In the genomic region with DNA sequence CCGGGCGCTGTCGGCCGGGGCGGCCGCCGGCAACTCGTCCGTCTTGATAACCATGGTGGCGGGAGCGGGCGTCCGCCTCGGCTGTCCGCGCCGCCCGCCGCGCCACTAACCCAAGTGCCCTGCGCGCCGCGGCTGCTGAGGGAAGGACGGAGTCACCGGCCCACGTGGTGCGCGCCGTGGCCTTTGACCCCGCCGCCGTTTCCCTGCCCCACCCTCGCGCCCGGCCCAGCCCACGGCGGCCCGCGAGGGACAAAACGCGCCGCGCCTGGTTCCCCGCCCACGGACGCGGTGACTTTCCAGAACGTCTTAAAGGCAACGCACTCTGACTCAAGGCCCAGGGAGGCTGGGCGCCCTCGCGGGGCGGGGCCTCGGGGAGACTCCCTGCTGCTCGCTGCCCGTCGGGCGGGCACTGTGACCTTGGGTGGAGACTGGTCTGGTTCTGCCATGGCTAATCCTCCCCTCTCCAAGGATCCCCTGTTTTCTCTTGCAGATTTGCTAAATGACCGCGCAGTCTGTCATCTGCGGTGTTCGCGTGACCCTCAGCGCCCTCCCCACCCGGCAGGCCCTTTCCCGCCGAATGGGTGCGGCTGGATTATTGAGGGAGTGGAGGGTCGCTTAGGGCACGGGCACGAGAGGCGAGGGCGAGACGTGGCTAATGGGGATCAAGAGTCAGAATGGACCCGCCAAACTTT, we compare ENCODE assay signal across 1 cellular context.
A peak's percentile ranks its signal among the peaks of the same experiment; 100 is the strongest.
TF ChIP-seq lines count a peak whose summit lies in the region.

TSS of gene CLUH (minus strand) at position 157 of the 692 bp plus-strand sequence. CDS start at position 54, 103 bp downstream.

TF ChIP-seq in HCT116, 20 proteins besides CTCF, POLR2A, EP300 and RAD21 (continued from another document):
- peak; percentile 87 for TF ChIP-seq ZBTB33 (IDR thresholded peaks at IDR 0.05; ENCODE audit: extremely low read depth, insufficient replicate concordance, low read length)
- TF ChIP-seq, protein P1, sequence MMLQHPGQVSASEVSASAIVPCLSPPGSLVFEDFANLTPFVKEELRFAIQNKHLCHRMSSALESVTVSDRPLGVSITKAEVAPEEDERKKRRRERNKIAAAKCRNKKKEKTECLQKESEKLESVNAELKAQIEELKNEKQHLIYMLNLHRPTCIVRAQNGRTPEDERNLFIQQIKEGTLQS (IDR thresholded peaks at IDR 0.05) = no peak
- peak; percentile 98 for TF ChIP-seq SP1 (IDR thresholded peaks at IDR 0.05; ENCODE audit: low read depth)
- TF ChIP-seq JUND (IDR thresholded peaks at IDR 0.05) = no peak
- no peak; the same call in 1 of the 2 replicates for TF ChIP-seq ZFX (IDR thresholded peaks at IDR 0.05)
- TF ChIP-seq, protein P2, sequence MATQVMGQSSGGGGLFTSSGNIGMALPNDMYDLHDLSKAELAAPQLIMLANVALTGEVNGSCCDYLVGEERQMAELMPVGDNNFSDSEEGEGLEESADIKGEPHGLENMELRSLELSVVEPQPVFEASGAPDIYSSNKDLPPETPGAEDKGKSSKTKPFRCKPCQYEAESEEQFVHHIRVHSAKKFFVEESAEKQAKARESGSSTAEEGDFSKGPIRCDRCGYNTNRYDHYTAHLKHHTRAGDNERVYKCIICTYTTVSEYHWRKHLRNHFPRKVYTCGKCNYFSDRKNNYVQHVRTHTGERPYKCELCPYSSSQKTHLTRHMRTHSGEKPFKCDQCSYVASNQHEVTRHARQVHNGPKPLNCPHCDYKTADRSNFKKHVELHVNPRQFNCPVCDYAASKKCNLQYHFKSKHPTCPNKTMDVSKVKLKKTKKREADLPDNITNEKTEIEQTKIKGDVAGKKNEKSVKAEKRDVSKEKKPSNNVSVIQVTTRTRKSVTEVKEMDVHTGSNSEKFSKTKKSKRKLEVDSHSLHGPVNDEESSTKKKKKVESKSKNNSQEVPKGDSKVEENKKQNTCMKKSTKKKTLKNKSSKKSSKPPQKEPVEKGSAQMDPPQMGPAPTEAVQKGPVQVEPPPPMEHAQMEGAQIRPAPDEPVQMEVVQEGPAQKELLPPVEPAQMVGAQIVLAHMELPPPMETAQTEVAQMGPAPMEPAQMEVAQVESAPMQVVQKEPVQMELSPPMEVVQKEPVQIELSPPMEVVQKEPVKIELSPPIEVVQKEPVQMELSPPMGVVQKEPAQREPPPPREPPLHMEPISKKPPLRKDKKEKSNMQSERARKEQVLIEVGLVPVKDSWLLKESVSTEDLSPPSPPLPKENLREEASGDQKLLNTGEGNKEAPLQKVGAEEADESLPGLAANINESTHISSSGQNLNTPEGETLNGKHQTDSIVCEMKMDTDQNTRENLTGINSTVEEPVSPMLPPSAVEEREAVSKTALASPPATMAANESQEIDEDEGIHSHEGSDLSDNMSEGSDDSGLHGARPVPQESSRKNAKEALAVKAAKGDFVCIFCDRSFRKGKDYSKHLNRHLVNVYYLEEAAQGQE (IDR thresholded peaks at IDR 0.05; ENCODE audit: low read depth) = no peak
- no peak for TF ChIP-seq FOSL1 (IDR thresholded peaks at IDR 0.05; ENCODE audit: low read depth)
- peak; percentile 63 for TF ChIP-seq TCF7L2 (IDR thresholded peaks at IDR 0.05; ENCODE audit: borderline replicate concordance, extremely low read depth, insufficient read depth, insufficient read length)
- TF ChIP-seq SIN3A (IDR thresholded peaks at IDR 0.05; ENCODE audit: low read depth) = peak; percentile 89; the same call in 1 of the 2 replicates
- no peak for TF ChIP-seq CBX3 (IDR thresholded peaks at IDR 0.05; ENCODE audit: low read depth)
- TF ChIP-seq MAX (IDR thresholded peaks at IDR 0.05) = peak; percentile 97
- TF ChIP-seq EGR1 (IDR thresholded peaks at IDR 0.05; ENCODE audit: low read depth) = peak; percentile 99
- TF ChIP-seq SRF (IDR thresholded peaks at IDR 0.05; ENCODE audit: low read depth) = no peak
- no peak for TF ChIP-seq ELF1 (IDR thresholded peaks at IDR 0.05; ENCODE audit: borderline replicate concordance, low read depth)
- peak; percentile 81 for TF ChIP-seq POLR2AphosphoS5 (IDR thresholded peaks at IDR 0.05; ENCODE audit: low read depth, low read length)
- no peak for TF ChIP-seq ZNF274 (IDR thresholded peaks at IDR 0.05; ENCODE audit: low read depth, low read length)
- peak; percentile 72 for TF ChIP-seq YY1 (IDR thresholded peaks at IDR 0.05; ENCODE audit: extremely low read depth, insufficient replicate concordance, low read depth, low read length)
